1 cellular context compared by ENCODE assay signal in genomic region chr6:125201961-125202729, GRCh38.
TF ChIP-seq lines count a peak whose summit lies in the region.

No MANE protein-coding gene starts in this region.

TF ChIP-seq in K562, 482 proteins besides CTCF, POLR2A, EP300 and RAD21 (continued from another document and continues in another):
- TF ChIP-seq MGA (IDR thresholded peaks at IDR 0.05), result peak; percentile 37
- TF ChIP-seq ETV5 (CRISPR knock-in tag; IDR thresholded peaks at IDR 0.05; ENCODE audit: low read depth), result no peak
- no peak for TF ChIP-seq XRCC3 (IDR thresholded peaks at IDR 0.05)
- TF ChIP-seq ZNF444 (CRISPR knock-in tag; IDR thresholded peaks at IDR 0.05), result no peak
- TF ChIP-seq ZNF766 (CRISPR knock-in tag; conservative IDR thresholded peaks at IDR 0.05), result 0 out of 2 replicates have a peak, but pooled peaks have one; percentile 73
- no peak for TF ChIP-seq HNRNPUL1 (IDR thresholded peaks at IDR 0.05; ENCODE audit: low read length)
- TF ChIP-seq MCM2 (IDR thresholded peaks at IDR 0.05; ENCODE audit: low read depth), result no peak
- TF ChIP-seq NR3C1 (CRISPR knock-in tag; IDR thresholded peaks at IDR 0.05), result no peak
- peak; percentile 42; the same call in 1 of the 2 replicates for TF ChIP-seq FOXJ2 (tag; IDR thresholded peaks at IDR 0.05)
- TF ChIP-seq JUNB (CRISPR knock-in tag; conservative IDR thresholded peaks at IDR 0.05), result no peak
- no peak for TF ChIP-seq BDP1 (IDR thresholded peaks at IDR 0.05; ENCODE audit: insufficient read depth, insufficient read length)
- no peak for TF ChIP-seq TCF7 (IDR thresholded peaks at IDR 0.05; ENCODE audit: borderline replicate concordance)
- TF ChIP-seq PATZ1 (CRISPR knock-in tag; IDR thresholded peaks at IDR 0.05; ENCODE audit: borderline replicate concordance), result no peak
- TF ChIP-seq GTF2F1 (IDR thresholded peaks at IDR 0.05; ENCODE audit: low read depth, low read length), result no peak
- TF ChIP-seq FOXK2 (conservative IDR thresholded peaks at IDR 0.05 in 1 of 2, IDR thresholded peaks at IDR 0.05 in 1 of 2; ENCODE audit: low read depth in 2 of 2), result no peak
- peak in 1 of 2 experiments; percentile 70; a peak in 2 of 4 replicates for TF ChIP-seq ZNF639 (CRISPR knock-in tag; conservative IDR thresholded peaks at IDR 0.05 in 1 of 2, IDR thresholded peaks at IDR 0.05 in 1 of 2)
- no peak for TF ChIP-seq ZNF76 (CRISPR knock-in tag; IDR thresholded peaks at IDR 0.05; ENCODE audit: borderline replicate concordance)
- no peak for TF ChIP-seq E2F4 (CRISPR knock-in tag; IDR thresholded peaks at IDR 0.05; ENCODE audit: low read depth)
- 0 out of 2 replicates have a peak, but pooled peaks have one; percentile 59 for TF ChIP-seq ZNF197 (CRISPR knock-in tag; IDR thresholded peaks at IDR 0.05; ENCODE audit: low read depth)
- TF ChIP-seq EP400 (IDR thresholded peaks at IDR 0.05), result peak; percentile 79
- TF ChIP-seq NRF1 (conservative IDR thresholded peaks at IDR 0.05 in 1 of 2, IDR thresholded peaks at IDR 0.05 in 1 of 2), result no peak
- TF ChIP-seq CHCHD3 (CRISPR knock-in tag; IDR thresholded peaks at IDR 0.05), result no peak
- TF ChIP-seq NFE2 (IDR thresholded peaks at IDR 0.05; ENCODE audit: low read depth), result peak; percentile 97
- peak; percentile 98 for TF ChIP-seq ATF3 (IDR thresholded peaks at IDR 0.05)
- no peak for TF ChIP-seq ATF3 (CRISPR knock-in tag; conservative IDR thresholded peaks at IDR 0.05)
- TF ChIP-seq ZKSCAN8 (CRISPR knock-in tag; IDR thresholded peaks at IDR 0.05), result peak; percentile 46; the same call in 1 of the 2 replicates
- TF ChIP-seq GATAD2B (IDR thresholded peaks at IDR 0.05; ENCODE audit: borderline replicate concordance), result no peak
- TF ChIP-seq ZFPM2 (CRISPR knock-in tag; IDR thresholded peaks at IDR 0.05), result no peak
- no peak; the same call in 1 of the 2 replicates for TF ChIP-seq MTA2 (IDR thresholded peaks at IDR 0.05; ENCODE audit: low read depth)
- no peak for TF ChIP-seq SMC3 (conservative IDR thresholded peaks at IDR 0.05; ENCODE audit: insufficient read depth, low read depth, low read length)
- TF ChIP-seq ZNF311 (CRISPR knock-in tag; IDR thresholded peaks at IDR 0.05), result no peak
- TF ChIP-seq JUND (IDR thresholded peaks at IDR 0.05; ENCODE audit: borderline replicate concordance, low read depth, low read length), result peak; percentile 58
- peak; percentile 81; the same call in 2 of the 3 replicates for TF ChIP-seq JUND (tag; IDR thresholded peaks at IDR 0.05; ENCODE audit: borderline replicate concordance, low read depth, low read length)
- peak; percentile 92 for TF ChIP-seq ZNF644 (tag; IDR thresholded peaks at IDR 0.05; ENCODE audit: low read depth)
- TF ChIP-seq ZKSCAN3 (CRISPR knock-in tag; IDR thresholded peaks at IDR 0.05), result no peak
- no peak for TF ChIP-seq CREB3L1 (IDR thresholded peaks at IDR 0.05; ENCODE audit: borderline replicate concordance, low read depth)
- no peak for TF ChIP-seq STAG1 (CRISPR knock-in tag; IDR thresholded peaks at IDR 0.05; ENCODE audit: borderline replicate concordance)
- TF ChIP-seq KHSRP (IDR thresholded peaks at IDR 0.05), result no peak
- no peak for TF ChIP-seq ZNF280B (CRISPR knock-in tag; IDR thresholded peaks at IDR 0.05)
